ENCODE assay signal across 8 cellular contexts in the genomic region with DNA sequence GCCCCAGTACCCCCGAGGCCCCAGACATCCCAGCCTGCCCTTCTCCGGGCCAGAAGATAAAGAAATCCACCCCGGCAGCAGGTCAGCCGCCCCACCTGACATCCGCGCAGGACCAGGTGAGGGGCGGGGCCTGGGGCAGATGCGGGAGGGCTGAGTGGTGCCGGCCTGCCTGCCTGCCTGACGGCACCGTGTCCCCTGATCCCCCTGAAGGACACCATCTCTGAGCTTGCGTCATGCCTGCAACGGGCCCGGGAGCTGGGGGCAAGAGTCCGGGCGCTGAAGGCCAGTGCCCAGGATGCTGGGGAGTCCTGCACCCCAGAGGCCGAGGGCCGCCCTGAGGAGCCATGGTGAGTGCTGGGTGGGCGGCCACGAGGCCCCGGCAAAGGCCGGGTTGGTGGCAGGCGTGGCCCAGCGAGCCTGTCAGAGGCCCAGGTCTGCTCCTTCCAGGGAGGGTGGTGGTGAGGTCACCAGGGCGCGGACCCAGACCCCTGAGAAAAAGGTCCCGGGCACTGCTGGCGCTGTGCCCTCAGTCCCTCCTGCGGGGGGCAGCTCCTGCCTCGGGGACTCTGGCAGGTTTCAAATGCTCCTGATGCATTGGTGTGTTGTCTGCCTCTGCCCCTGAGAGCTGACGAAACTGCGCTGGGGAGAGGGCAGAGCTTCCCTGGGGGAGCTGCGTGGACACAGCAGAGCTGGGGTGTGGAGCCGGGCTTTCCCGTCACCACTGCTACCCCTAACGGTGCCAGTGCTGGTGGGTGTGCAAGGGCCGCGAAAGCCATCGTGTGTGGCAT. TPM values are rescaled to one million over a fixed set of nuclear protein-coding genes. Genes with fewer than 3 reads are reported as not detected.
DNase-seq lines count a peak whose midpoint lies in the region; ATAC-seq and TF ChIP-seq lines count a peak whose summit lies in the region.

No MANE protein-coding gene starts in this region.

- H3K4me1 Mint-ChIP-seq in activated T-cell treated with anti-CD3 and anti-CD28 coated beads, Interleukin-2, amount 50 U/mL, for 24 hours (ENCODE audit: low read depth): peaks cover 39% of the 10 kb centered on the region

- H3K4me3 Mint-ChIP-seq in activated T-cell treated with anti-CD3 and anti-CD28 coated beads, Interleukin-2, amount 50 U/mL, for 24 hours: peak overlapping the region; percentile 93

- H2AFZ ChIP-seq in OCI-LY1 (ENCODE audit: low read length) (no peak overlapping the region), neuron (ENCODE audit: low read depth, low read length) (no peak overlapping the region)

- H3K36me3 Mint-ChIP-seq in activated T-cell treated with anti-CD3 and anti-CD28 coated beads, Interleukin-2, amount 50 U/mL, for 24 hours (ENCODE audit: low read depth): peaks cover 61% of the 10 kb centered on the region

- peaks cover 53% of the 10 kb centered on the region for H3K36me3 ChIP-seq in OCI-LY1 (ENCODE audit: insufficient read depth, low read length)
- H3K36me3 ChIP-seq in colonic mucosa: no peaks in the 10 kb centered on the region
- H3K36me3 ChIP-seq in neuron (ENCODE audit: insufficient read depth, low read length): peaks cover 47% of the 10 kb centered on the region
- no peaks in the 10 kb centered on the region for H3K36me3 ChIP-seq in transverse colon

- TF ChIP-seq EP300 in transverse colon (IDR thresholded peaks at IDR 0.05; ENCODE audit: low read depth): no peak

- no peaks in the 10 kb centered on the region for H3K9me2 ChIP-seq in OCI-LY1 (ENCODE audit: low read depth, low read length)

- H3K27me3 Mint-ChIP-seq in activated T-cell treated with anti-CD3 and anti-CD28 coated beads, Interleukin-2, amount 50 U/mL, for 24 hours: no peaks in the 10 kb centered on the region

- peak overlapping the region; percentile 84 for H3K4me3 ChIP-seq in OCI-LY1 (ENCODE audit: low read depth, low read length, poor library complexity, severe bottlenecking)
- H3K4me3 ChIP-seq in colonic mucosa: peak overlapping the region; percentile 59
- H3K4me3 ChIP-seq in neuron (ENCODE audit: low read length): peak overlapping the region; percentile 77
- H3K4me3 ChIP-seq in transverse colon: peak overlapping the region in 2 of 4 donors; percentile 70 to 87

- no peaks in the 10 kb centered on the region for H3K9me3 Mint-ChIP-seq in activated T-cell treated with anti-CD3 and anti-CD28 coated beads, Interleukin-2, amount 50 U/mL, for 24 hours

- WGBS in transverse colon (ENCODE audit: low coverage in 1 of 2), 2 donors: 23% methylated on average over 18 of the region's 39 CpGs; no CpG with 5 or more reads in 1 of the 2 donors

- TF ChIP-seq CTCF in OCI-LY1 (IDR thresholded peaks at IDR 0.05; ENCODE audit: low read length) (no peak), colonic mucosa (IDR thresholded peaks at IDR 0.05) (no peak), transverse colon (IDR thresholded peaks at IDR 0.05) (no peak)

- H3K27ac Mint-ChIP-seq in activated T-cell treated with anti-CD3 and anti-CD28 coated beads, Interleukin-2, amount 50 U/mL, for 24 hours: peak overlapping the region; percentile 84

- H3K9ac ChIP-seq in OCI-LY1 (ENCODE audit: low read length) (peak overlapping the region; percentile 97), colonic mucosa (ENCODE audit: low read depth in 2 of 2, low read length in 2 of 2) (peak overlapping the region in 1 of 2 donors; percentile 34)

- H3K4me1 ChIP-seq in OCI-LY1 (ENCODE audit: insufficient read depth, low read length, severe bottlenecking) (peaks cover 48% of the 10 kb centered on the region), colonic mucosa (peaks cover 9% of the 10 kb centered on the region), neuron (ENCODE audit: insufficient read depth, low read length) (peaks cover 14% of the 10 kb centered on the region), transverse colon (peaks cover 6 to 25% (median 21%) of the 10 kb centered on the region in 4 donors)

- no peaks in the 10 kb centered on the region for H4K20me1 ChIP-seq in OCI-LY1 (ENCODE audit: insufficient read depth, low read length)

- no peak for ATAC-seq in HG03521 (IDR thresholded peaks at IDR 0.05; ENCODE audit: unreplicated experiment)

- peak overlapping the region; percentile 83 for H3K27ac ChIP-seq in OCI-LY1 (ENCODE audit: low read depth, low read length, poor library complexity, severe bottlenecking)
- H3K27ac ChIP-seq in colonic mucosa: no peak overlapping the region
- H3K27ac ChIP-seq in transverse colon: peak overlapping the region in 2 of 4 donors; percentile 88 to 89

- H3K9me3 ChIP-seq in OCI-LY1 (ENCODE audit: low read length): no peaks in the 10 kb centered on the region
- H3K9me3 ChIP-seq in colonic mucosa: no peaks in the 10 kb centered on the region
- H3K9me3 ChIP-seq in neuron (ENCODE audit: low read length): no peaks in the 10 kb centered on the region
- no peaks in the 10 kb centered on the region for H3K9me3 ChIP-seq in transverse colon

- intact Hi-C loops in colonic mucosa (cut with DNase I) (no loop called here), transverse colon (cut with DNase I; ENCODE audit: low total_unique reads) (no loop called here)

- peak overlapping the region; percentile 73 for H3K4me2 ChIP-seq in OCI-LY1 (ENCODE audit: low read length)

- TF ChIP-seq POLR2A in transverse colon (IDR thresholded peaks at IDR 0.05): no peak

- in situ Hi-C loops in transverse colon (cut with MboI; ENCODE audit: low pct_ligation_motif_present in 1 of 4, low pct_unique_long_range_greater_than_20kb in 1 of 4, low sequenced_read_pairs in 3 of 4): loop anchor here in 1 of 4 donors (25.0 kb wide), 1 partner anchor 408 kb away; the partner anchor contains the start of genes SLC22A31 and ZNF778

- DNase-seq in activated T-cell treated with anti-CD3 and anti-CD28 coated beads, Interleukin-2, amount 50 U/mL, for 24 hours: peak; percentile 67
- no peak for DNase-seq in activated T-cell treated with anti-CD3 and anti-CD28 coated beads, Interleukin-2, amount 50 U/mL, for 1 hour
- peak; percentile 69 for DNase-seq in colonic mucosa
- DNase-seq in transverse colon: no peak
- DNase-seq in occipital lobe (lab: John Stamatoyannopoulos, UW): no peak

- H3K79me2 ChIP-seq in OCI-LY1 (ENCODE audit: insufficient read depth, low read length): no peaks in the 10 kb centered on the region

- H3K27me3 ChIP-seq in OCI-LY1 (ENCODE audit: insufficient read depth, low read length): no peaks in the 10 kb centered on the region
- no peaks in the 10 kb centered on the region for H3K27me3 ChIP-seq in colonic mucosa
- no peaks in the 10 kb centered on the region for H3K27me3 ChIP-seq in neuron (ENCODE audit: insufficient read depth, low read length)
- H3K27me3 ChIP-seq in transverse colon: no peaks in the 10 kb centered on the region

- peaks cover 4% of the 10 kb centered on the region; the same call in 1 of the 2 replicates for H3F3A ChIP-seq in OCI-LY1 (ENCODE audit: insufficient read depth, low read length)

RNA-seq across cellular contexts. Expression of gene CDT1, which starts 1.2 kb away (rescaled TPM):
- 10 to 100 TPM; 14.9 to 71.7 TPM for total RNA-seq in colonic mucosa
- 10 to 100 TPM in 1 of 4 donors, 1 to 10 TPM in 2, not detected in 1; 3.8 to 12.5 (median 6.7) TPM for total RNA-seq in transverse colon
- 1.6 TPM for total RNA-seq in occipital lobe

RNA-seq across cellular contexts. Expression of gene APRT, which starts 7.0 kb away (rescaled TPM):
- total RNA-seq in colonic mucosa: 100 to 1,000 TPM; 103 to 273 TPM
- total RNA-seq in transverse colon: 100 to 1,000 TPM in 2 of 4 donors, 10 to 100 TPM in 2; 81.6 to 221 (median 149) TPM
- 12.0 TPM for total RNA-seq in occipital lobe

RNA-seq across cellular contexts. Expression of gene PIEZO1, which starts 19.7 kb away (rescaled TPM):
- total RNA-seq in colonic mucosa (100 to 1,000 TPM; 104 to 118 TPM), transverse colon (100 to 1,000 TPM; 133 to 546 (median 179) TPM), occipital lobe (4.8 TPM)

RNA-seq across cellular contexts. Expression of gene GALNS, which starts 52.0 kb away (rescaled TPM):
- 10 to 100 TPM; 22.8 to 44.5 TPM for total RNA-seq in colonic mucosa
- total RNA-seq in transverse colon: 100 to 1,000 TPM in 1 of 4 donors, 10 to 100 TPM in 3; 45.7 to 101 (median 75.6) TPM
- total RNA-seq in occipital lobe: 6.6 TPM

RNA-seq across cellular contexts. Expression of gene TRAPPC2L, which starts 52.2 kb away (rescaled TPM):
- total RNA-seq in colonic mucosa (10 to 100 TPM; 33.8 to 57.3 TPM), transverse colon (10 to 100 TPM in 3 of 4 donors, 1 to 10 TPM in 1; 9.8 to 34.4 (median 19.7) TPM), occipital lobe (30.4 TPM)

Comparison
In these comparisons a context has a peak if more than half of its experiments do, and no peak if none do; other contexts are left out.
1. DNase-seq: peak in activated T-cell treated with anti-CD3 and anti-CD28 coated beads, Interleukin-2, amount 50 U/mL, for 24 hours (single experiment) and colonic mucosa (single experiment); none in activated T-cell treated with anti-CD3 and anti-CD28 coated beads, Interleukin-2, amount 50 U/mL, for 1 hour (single experiment), transverse colon (single experiment) and occipital lobe (single experiment).
2. RNA of gene PIEZO1, which starts 19.7 kb away (total RNA-seq): 133 to 546 TPM in transverse colon and 104 to 118 TPM in colonic mucosa; 4.8 TPM in occipital lobe (single experiment); every median in the first group is over 10 times any median in the second.